In the genomic region with DNA sequence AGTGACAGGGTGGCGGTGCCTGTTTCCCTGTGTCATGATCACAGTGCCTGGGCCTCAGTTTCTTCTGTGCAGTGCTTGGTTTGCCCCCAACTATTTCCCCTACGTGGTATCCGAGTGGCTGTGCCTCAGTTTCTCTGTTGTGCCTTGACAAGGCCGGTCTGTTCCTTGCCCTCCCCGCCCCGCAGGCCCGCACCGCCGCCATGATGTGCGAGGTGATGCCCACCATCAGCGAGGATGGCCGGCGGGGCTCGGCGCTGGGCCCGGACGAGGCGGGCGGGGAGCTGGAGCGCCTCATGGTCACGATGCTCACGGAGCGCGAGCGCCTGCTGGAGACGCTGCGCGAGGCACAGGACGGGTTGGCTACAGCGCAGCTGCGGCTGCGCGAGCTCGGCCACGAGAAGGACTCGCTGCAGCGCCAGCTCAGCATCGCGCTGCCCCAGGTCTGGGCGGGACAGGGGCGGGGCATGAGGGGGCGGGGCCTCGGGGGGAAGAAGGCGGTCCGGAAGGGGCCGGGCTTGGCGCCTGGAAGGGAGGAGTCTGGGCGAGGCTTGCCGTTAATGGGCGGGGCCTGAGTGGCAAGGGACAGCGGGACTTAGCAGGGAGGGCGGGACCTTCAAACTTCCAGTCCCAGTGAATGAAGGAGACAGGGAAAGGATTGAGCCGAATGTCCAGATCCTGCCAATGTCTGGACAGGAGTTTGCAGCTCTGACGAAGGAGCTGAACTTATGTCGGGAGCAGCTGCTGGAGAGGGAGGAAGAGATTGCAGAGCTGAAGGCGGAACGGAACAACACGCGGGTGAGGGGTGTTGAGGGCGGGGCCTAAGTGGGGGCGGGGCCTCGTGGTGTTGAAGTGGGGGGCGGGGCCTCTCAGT, we compare ENCODE assay signal across 8 cellular contexts. TPM values are rescaled to one million over a fixed set of nuclear protein-coding genes. Genes with fewer than 3 reads are reported as not detected.
DNase-seq lines count a peak whose midpoint lies in the region; ATAC-seq and TF ChIP-seq lines count a peak whose summit lies in the region.

No MANE protein-coding gene starts in this region.

- DNase-seq in GM13977 (ENCODE audit: low spot score): peak; percentile 100
- peak; percentile 91 for DNase-seq in NCI-H1694 (lab: John Stamatoyannopoulos, UW)
- DNase-seq in T-helper 1 cell: peak; percentile 89 to 96 (median 93)
- DNase-seq in amygdala (lab: John Stamatoyannopoulos, UW): peak; percentile 14 to 98 (median 93)
- DNase-seq in right atrium auricular region (ENCODE audit: low spot score): peak; percentile 95
- DNase-seq in putamen (ENCODE audit: low spot score): peak; percentile 97
- peak; percentile 94 to 95 for DNase-seq in uterus

- H3K9me3 ChIP-seq in right atrium auricular region (no peaks in the 10 kb centered on the region), uterus (no peaks in the 10 kb centered on the region)

- peak; percentile 89 for ATAC-seq in HG02870 (IDR thresholded peaks at IDR 0.05; ENCODE audit: unreplicated experiment)

- peaks cover 0 to 18% of the 10 kb centered on the region in 2 donors for H3K4me1 ChIP-seq in right atrium auricular region
- peaks cover 0 to 4% of the 10 kb centered on the region in 2 donors for H3K4me1 ChIP-seq in uterus

- H3K36me3 ChIP-seq in right atrium auricular region (no peaks in the 10 kb centered on the region), uterus (no peaks in the 10 kb centered on the region)

- H3K27me3 ChIP-seq in right atrium auricular region (no peaks in the 10 kb centered on the region), uterus (no peaks in the 10 kb centered on the region)

- H3K4me3 ChIP-seq in right atrium auricular region (peak overlapping the region; percentile 17 to 36), uterus (peak overlapping the region; percentile 15 to 16)

- H3K27ac ChIP-seq in right atrium auricular region (peak overlapping the region; percentile 69 to 73), uterus (peak overlapping the region; percentile 11 to 28)

- in situ Hi-C loops in GM13977 (cut with MboI; ENCODE audit: low pct_unique_long_range_greater_than_20kb, low sequenced_read_pairs, unreplicated experiment): no loop called here

- intact Hi-C loops in uterus (cut with DNase I; ENCODE audit: low total_unique reads): no loop called here

- peak; percentile 10 for TF ChIP-seq CTCF in GM13977 (IDR thresholded peaks at IDR 0.05; ENCODE audit: extremely low read depth, insufficient read depth, missing control alignments)
- peak in 1 of 2 donors; percentile 25 for TF ChIP-seq CTCF in right atrium auricular region (IDR thresholded peaks at IDR 0.05)
- TF ChIP-seq CTCF in uterus (IDR thresholded peaks at IDR 0.05): peak; percentile 8 to 52 (median 32)

- peak in 1 of 2 donors; percentile 26 for TF ChIP-seq POLR2A in uterus (IDR thresholded peaks at IDR 0.05)

RNA-seq across cellular contexts. Expression of a gene that starts 8.6 kb away (rescaled TPM):
- total RNA-seq in right atrium auricular region: 1 to 10 TPM; 5.0 to 6.8 TPM
- 1 to 10 TPM in 2 of 4 donors, under 1 TPM in 1, not detected in 1; 0.51 to 8.3 (median 7.4) TPM for total RNA-seq in uterus

RNA-seq across cellular contexts. Expression of a gene that starts 9.0 kb away (rescaled TPM):
- total RNA-seq in right atrium auricular region (1 to 10 TPM; 3.1 to 5.9 TPM), uterus (not detected)

RNA-seq across cellular contexts. Expression of a gene that starts 13.7 kb away (rescaled TPM):
- total RNA-seq in right atrium auricular region (10 to 100 TPM; 31.5 to 35.0 TPM), uterus (10 to 100 TPM in 1 of 4 donors, 1 to 10 TPM in 2, not detected in 1; 5.1 to 15.2 (median 5.7) TPM)

RNA-seq across cellular contexts. Expression of a gene that starts 27.3 kb away (rescaled TPM):
- total RNA-seq in right atrium auricular region (1,000 to 10,000 TPM in 1 of 2 donors, 100 to 1,000 TPM in 1; 558 to 1,164 TPM), uterus (10 to 100 TPM in 1 of 4 donors, 1 to 10 TPM in 2, under 1 TPM in 1; 0.51 to 13.5 (median 6.6) TPM)

RNA-seq across cellular contexts. Expression of a gene that starts 29.7 kb away (rescaled TPM):
- 10 to 100 TPM; 20.6 to 22.8 TPM for total RNA-seq in right atrium auricular region
- 10 to 100 TPM in 3 of 4 donors, 1 to 10 TPM in 1; 9.7 to 28.7 (median 15.4) TPM for total RNA-seq in uterus

Comparison
In these comparisons a context has a peak if more than half of its experiments do, and no peak if none do; other contexts are left out.
1. Peak in every context shown above with its lines: DNase-seq, ATAC-seq, H3K4me3 ChIP-seq and H3K27ac ChIP-seq.